ENCODE assay signal across 26 cellular contexts in the genomic region with DNA sequence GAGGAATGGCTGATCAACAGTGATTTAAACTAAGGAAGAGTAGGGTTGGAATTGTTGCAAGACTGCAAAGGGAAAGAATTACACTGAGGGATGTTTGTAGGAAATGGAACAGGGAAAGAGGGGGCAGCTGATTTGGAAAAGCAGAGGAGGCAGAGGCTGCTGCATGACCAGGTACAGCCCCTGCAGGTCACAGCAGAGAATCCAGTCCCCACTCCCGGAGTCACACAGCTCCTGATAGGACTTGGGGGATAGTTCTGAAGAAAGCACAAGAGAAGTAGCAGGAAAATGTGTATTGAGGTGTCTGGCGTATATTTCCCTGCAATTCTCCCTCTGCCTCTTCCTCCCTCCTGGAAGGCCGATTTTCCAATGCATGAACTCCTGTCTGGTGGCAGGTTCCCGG.
DNase-seq lines count a peak whose midpoint lies in the region; ATAC-seq, FAIRE-seq and TF ChIP-seq lines count a peak whose summit lies in the region.
"Had no signal": no experiment of that assay in that cellular context is flagged by ENCODE, and none has a peak within 500 bp of the region (broad histone marks: within the 10 kb centered on the region; RNA-seq: fewer than 3 reads in every experiment).

No MANE protein-coding gene starts in this region.

- no peak overlapping the region for H4K8ac ChIP-seq in H1 (ENCODE audit: extremely low read depth, insufficient read depth, low read length)

- no peaks in the 10 kb centered on the region for H4K20me1 ChIP-seq in H1 (replicated peaks in 1 of 2; ENCODE audit: control insufficient read depth in 1 of 2, insufficient read depth in 2 of 2, low read length in 2 of 2)

- H3K27me3 Mint-ChIP-seq in stimulated activated naive B cell treated with anti-CD40 and anti-IgM and Interleukin-4, amounts not matched to agents 10 μg/mL and 1 μg/mL and 100 μg/mL, for 72 hours: no peaks in the 10 kb centered on the region
- H3K27me3 Mint-ChIP-seq: CD4-positive, CD25-positive, alpha-beta regulatory T cell had no signal

- FAIRE-seq in H1 (lab: Jason Lieb, UNC): peak; percentile 82
- FAIRE-seq: GM12892, GM18507 had no signal

- no peak overlapping the region for H3K56ac ChIP-seq in H1 (replicated peaks; ENCODE audit: insufficient read length, low read depth, low read length)

- no peak overlapping the region for H2BK20ac ChIP-seq in H1 (ENCODE audit: low read length)

- WGBS in H1 (ENCODE audit: extremely low coverage in 1 of 2, insufficient coverage in 1 of 2, insufficient read length in 1 of 2, insufficient replicate concordance in 2 of 2, low coverage in 1 of 2, low lambda C conversion rate in 2 of 2, missing lambda C conversion rate in 1 of 2), 2 experiments: 65% methylated on average over 4 of the region's 4 CpGs; no CpG with 5 or more reads in 1 of the 2 experiments

- H3K36me3 ChIP-seq in SJCRH30 (no peaks in the 10 kb centered on the region), H1 (ENCODE audit: control insufficient read depth in 2 of 4, insufficient read depth in 4 of 4, low read length in 3 of 4) (no peaks in the 10 kb centered on the region)
- H3K36me3 ChIP-seq: HAP-1 had no signal

- H2BK5ac ChIP-seq in H1 (ENCODE audit: low read depth, low read length): no peak overlapping the region

- no peak overlapping the region for H3K4me2 ChIP-seq in H1 (ENCODE audit: insufficient read depth in 1 of 2, low read depth in 2 of 2, low read length in 2 of 2)
- H3K4me2 ChIP-seq: SK-N-SH had no signal

- POLR2A ChIA-PET in H1 (lab: Charles Lee; ENCODE audit: partially characterized antibody) (no interaction called here), RWPE1 (lab: Yijun Ruan, JAX; ENCODE audit: low non-redundant PET) (no interaction called here)

- TF ChIP-seq CTCF in H1 (IDR thresholded peaks at IDR 0.05; ENCODE audit: control extremely low read depth in 1 of 3, insufficient read depth in 1 of 3, low read depth in 1 of 3, low read length in 3 of 3) (peak; percentile 42 to 66 (median 54)), RWPE1 (conservative IDR thresholded peaks at IDR 0.05; ENCODE audit: low read depth) (no peak)

- H2BK120ac ChIP-seq in H1 (replicated peaks; ENCODE audit: low read depth, low read length): no peak overlapping the region

- H2AK5ac ChIP-seq in H1 (ENCODE audit: low read depth, low read length): no peak overlapping the region

- no peak overlapping the region for H4K91ac ChIP-seq in H1 (replicated peaks; ENCODE audit: insufficient read length, low read length)

- H3K4me3 ChIP-seq in SJCRH30 (no peak overlapping the region), H1 (ENCODE audit: extremely low read depth in 1 of 4, insufficient read depth in 2 of 4, low read depth in 3 of 4, low read length in 4 of 4) (no peak overlapping the region)
- H3K4me3 ChIP-seq: HAP-1 had no signal

- H3K18ac ChIP-seq in H1 (ENCODE audit: extremely low read depth, low read length): no peak overlapping the region

- H3K23ac ChIP-seq in H1 (ENCODE audit: insufficient read length): no peak overlapping the region

- no peak overlapping the region for H3K4ac ChIP-seq in H1 (replicated peaks; ENCODE audit: insufficient read length, low read depth, low read length)

- no peak for TF ChIP-seq POLR2A in H1 (IDR thresholded peaks at IDR 0.05; ENCODE audit: control extremely low read depth in 1 of 2, low read depth in 2 of 2, low read length in 2 of 2)

- peaks cover 3 to 6% of the 10 kb centered on the region in 2 donors for H3K9me3 Mint-ChIP-seq in stimulated activated naive B cell treated with anti-CD40 and anti-IgM and Interleukin-4, amounts not matched to agents 10 μg/mL and 1 μg/mL and 100 μg/mL, for 72 hours

- H4K5ac ChIP-seq in H1 (ENCODE audit: insufficient read length, low read depth, low read length): no peak overlapping the region

- H3K9ac ChIP-seq in H1 (replicated peaks in 1 of 4; ENCODE audit: extremely low read depth in 1 of 4, low read depth in 3 of 4, low read length in 3 of 4): no peak overlapping the region
- H3K9ac ChIP-seq: SK-N-SH had no signal

- H3K27me3 ChIP-seq in SJCRH30 (peaks cover 22% of the 10 kb centered on the region; the same call in 1 of the 2 replicates), H1 (replicated peaks in 1 of 4; ENCODE audit: control insufficient read depth in 3 of 4, extremely low read depth in 1 of 4, insufficient read depth in 3 of 4, low read length in 3 of 4) (no peaks in the 10 kb centered on the region)

- H3K4me1 ChIP-seq in SJCRH30 (no peaks in the 10 kb centered on the region), H1 (replicated peaks in 1 of 4; ENCODE audit: control insufficient read depth in 3 of 4, insufficient read depth in 4 of 4, low read length in 3 of 4) (0 out of 7 replicates have a peak, but pooled peaks cover 0 to 2% (median 0%) of the 10 kb centered on the region in 4 experiments)
- H3K4me1 ChIP-seq: HAP-1 had no signal

- no peak overlapping the region for H2BK12ac ChIP-seq in H1 (ENCODE audit: low read depth, low read length)

- H3K36me3 Mint-ChIP-seq in stimulated activated naive B cell treated with anti-CD40 and anti-IgM and Interleukin-4, amounts not matched to agents 10 μg/mL and 1 μg/mL and 100 μg/mL, for 72 hours: no peaks in the 10 kb centered on the region
- H3K36me3 Mint-ChIP-seq: CD4-positive, CD25-positive, alpha-beta regulatory T cell had no signal

- H3K27ac Mint-ChIP-seq in stimulated activated naive B cell treated with anti-CD40 and anti-IgM and Interleukin-4, amounts not matched to agents 10 μg/mL and 1 μg/mL and 100 μg/mL, for 72 hours: no peak overlapping the region
- H3K27ac Mint-ChIP-seq: B cell; CD4-positive, CD25-positive, alpha-beta regulatory T cell had no signal

- TF ChIP-seq RAD21 in H1 (IDR thresholded peaks at IDR 0.05 in 1 of 2, conservative IDR thresholded peaks at IDR 0.05 in 1 of 2; ENCODE audit: low read depth in 2 of 2, low read length in 2 of 2): peak; percentile 52 to 62

- no peaks in the 10 kb centered on the region for H3K23me2 ChIP-seq in H1 (ENCODE audit: low read depth, low read length)

- H3K14ac ChIP-seq in H1 (ENCODE audit: insufficient read length): no peak overlapping the region

- H3K79me2 ChIP-seq in H1 (ENCODE audit: control insufficient read depth in 1 of 2, insufficient read depth in 2 of 2, low read length in 2 of 2): no peaks in the 10 kb centered on the region

- no peak for TF ChIP-seq EP300 in H1 (IDR thresholded peaks at IDR 0.05; ENCODE audit: borderline replicate concordance in 1 of 2, low read depth in 2 of 2, low read length in 2 of 2)

- ATAC-seq in left lobe of liver (peak; percentile 48), GM19452 (IDR thresholded peaks at IDR 0.05; ENCODE audit: unreplicated experiment) (no peak)
- ATAC-seq in stimulated activated naive B cell treated with anti-CD40 and anti-IgM and Interleukin-4, amounts not matched to agents 10 μg/mL and 1 μg/mL and 100 μg/mL, for 72 hours (replicated peaks): no peak

- no peaks in the 10 kb centered on the region for H3K79me1 ChIP-seq in H1 (ENCODE audit: low read depth, low read length)

- H3K4me3 Mint-ChIP-seq in stimulated activated naive B cell treated with anti-CD40 and anti-IgM and Interleukin-4, amounts not matched to agents 10 μg/mL and 1 μg/mL and 100 μg/mL, for 72 hours: no peak overlapping the region
- H3K4me3 Mint-ChIP-seq: B cell; CD4-positive, CD25-positive, alpha-beta regulatory T cell had no signal

- no peak overlapping the region for H3K27ac ChIP-seq in SJCRH30
- no peak overlapping the region for H3K27ac ChIP-seq in H1 (ENCODE audit: low read depth, low read length)
- no peak overlapping the region for H3K27ac ChIP-seq in RWPE1
- H3K27ac ChIP-seq: HL-60 had no signal

- H3K9me3 ChIP-seq in SJCRH30 (replicated peaks): no peaks in the 10 kb centered on the region
- no peaks in the 10 kb centered on the region for H3K9me3 ChIP-seq in H1 (ENCODE audit: insufficient read depth in 2 of 2, low read depth in 1 of 2, low read length in 1 of 2)
- H3K9me3 ChIP-seq: HAP-1, SK-N-SH had no signal

- no peaks in the 10 kb centered on the region for H3K4me1 Mint-ChIP-seq in stimulated activated naive B cell treated with anti-CD40 and anti-IgM and Interleukin-4, amounts not matched to agents 10 μg/mL and 1 μg/mL and 100 μg/mL, for 72 hours
- H3K4me1 Mint-ChIP-seq: B cell; CD4-positive, CD25-positive, alpha-beta regulatory T cell had no signal

- peak overlapping the region; percentile 93; the same call in 1 of the 2 replicates for H2AFZ ChIP-seq in H1 (ENCODE audit: low read length)

- CTCF ChIA-PET in H1 (lab: Charles Lee; ENCODE audit: partially characterized antibody): interaction anchor here (0.6 to 2.9 kb wide), 11 partner anchors 8 to 316 kb away, joined by 3 to 11 read pairs (median 4); no protein-coding TSS in a partner anchor
- CTCF ChIA-PET in RWPE1 (lab: Yijun Ruan, JAX): no interaction called here

- no peak overlapping the region for H2BK15ac ChIP-seq in H1 (ENCODE audit: low read length)

- peak; percentile 18 for DNase-seq in ELF-1 (ENCODE audit: low read depth, low spot score)
- peak; percentile 15 to 27 for DNase-seq in SJCRH30
- peak in 1 of 2 experiments; percentile 33 for DNase-seq in H1 (ENCODE audit: low read depth in 1 of 2, low spot score in 2 of 2)
- no peak for DNase-seq in left lobe of liver (ENCODE audit: low spot score)
- no peak for DNase-seq in stimulated activated naive B cell treated with anti-CD40 and anti-IgM and Interleukin-4, amounts not matched to agents 10 μg/mL and 1 μg/mL and 100 μg/mL, for 72 hours
- DNase-seq in RWPE1 (ENCODE audit: low spot score): no peak
- no peak for DNase-seq in GOT3 (lab: John Stamatoyannopoulos, UW)
- DNase-seq: CD4-positive, CD25-positive, alpha-beta regulatory T cell; IMR-90; Karpas-422; MM.1S; NCI-H1092; NCI-H146; NCI-H2081; NCI-H2171 treated with DMSO at 0.1 percent for 48 hours; NCI-H446; NCI-H526 treated with DMSO at 0.1 percent for 48 hours; NK-92 treated with Interleukin-12 subunit alpha and Interleukin-12 subunit beta, amount 100 ng/mL, for 24 hours; SHP77; SK-N-SH had no signal

TF ChIP-seq in H1, 55 proteins besides CTCF, POLR2A, EP300 and RAD21:
- TF ChIP-seq EGR1 (IDR thresholded peaks at IDR 0.05; ENCODE audit: borderline replicate concordance, low read depth, low read length): no peak
- no peak for TF ChIP-seq SP1 (IDR thresholded peaks at IDR 0.05; ENCODE audit: low read depth, low read length)
- TF ChIP-seq TCF12 (IDR thresholded peaks at IDR 0.05; ENCODE audit: low read depth, low read length): no peak
- TF ChIP-seq SIX5 (IDR thresholded peaks at IDR 0.05; ENCODE audit: low read depth, low read length): no peak
- TF ChIP-seq KDM4A (IDR thresholded peaks at IDR 0.05; ENCODE audit: low read depth, low read length, severe bottlenecking): no peak
- TF ChIP-seq JUND (IDR thresholded peaks at IDR 0.05; ENCODE audit: low read length): no peak
- TF ChIP-seq CBX8 (IDR thresholded peaks at IDR 0.05; ENCODE audit: borderline replicate concordance, low read depth, low read length): no peak
- TF ChIP-seq RXRA (IDR thresholded peaks at IDR 0.05; ENCODE audit: insufficient read depth, low read depth, low read length): no peak
- no peak for TF ChIP-seq HDAC2 (IDR thresholded peaks at IDR 0.05; ENCODE audit: borderline replicate concordance in 1 of 2, low read depth in 2 of 2, low read length in 2 of 2)
TF ChIP-seq in H1: peak in this region for 0.

Comparison
In these comparisons a context has a peak if more than half of its experiments do, and no peak if none do; other contexts are left out.
1. DNase-seq: peak in ELF-1 (single experiment) and SJCRH30 (2 of 2); none in left lobe of liver (single experiment), stimulated activated naive B cell treated with anti-CD40 and anti-IgM and Interleukin-4, amounts not matched to agents 10 μg/mL and 1 μg/mL and 100 μg/mL, for 72 hours (single experiment), RWPE1 (single experiment) and GOT3 (single experiment).